ENCODE assay signal across 19 cellular contexts in genomic region chr2:42337356-42337820, GRCh38. TPM values are rescaled to one million over a fixed set of nuclear protein-coding genes. Genes with fewer than 3 reads are reported as not detected.
DNase-seq lines count a peak whose midpoint lies in the region; ATAC-seq and TF ChIP-seq lines count a peak whose summit lies in the region.
"Had no signal": no experiment of that assay in that cellular context is flagged by ENCODE, and none has a peak within 500 bp of the region (broad histone marks: within the 10 kb centered on the region; RNA-seq: fewer than 3 reads in every experiment).

No MANE protein-coding gene starts in this region.

- intact Hi-C loops in HCT116 (cut with micrococcal nuclease), result no loop called here

- H3K9me3 ChIP-seq in HCT116 (ENCODE audit: control insufficient read depth in 1 of 2, insufficient read depth in 1 of 2, low read depth in 1 of 2, low read length in 2 of 2), result no peaks in the 10 kb centered on the region
- H3K9me3 ChIP-seq in WERI-Rb-1 (ENCODE audit: severe bottlenecking), result peaks cover 3% of the 10 kb centered on the region
- H3K9me3 ChIP-seq: Caco-2, left ventricle myocardium inferior, vagina had no signal

- DNase-seq in SKM-1 treated with dmso at 0.1 percent for 144 hours (lab: John Stamatoyannopoulos, UW; ENCODE audit: unreplicated experiment) (peak; percentile 7), SKM-1 (lab: John Stamatoyannopoulos, UW; ENCODE audit: unreplicated experiment) (no peak), HCT116 (ENCODE audit: low read depth, low spot score) (no peak), WERI-Rb-1 (no peak), neural crest cell (ENCODE audit: low read depth, low spot score) (no peak), NCI-H1436 (lab: John Stamatoyannopoulos, UW) (no peak), amniotic stem cell (lab: John Stamatoyannopoulos, UW) (no peak), HCEC 1CT (no peak)
- DNase-seq: activated B cell treated with CpG ODN at 0.5 μM for 24 hours; activated naive CD4-positive, alpha-beta T cell treated with anti-CD3 and anti-CD28 coated beads, Interleukin-2, amount 50 U/mL, for 16 hours; Caco-2; left ventricle myocardium inferior; NCI-H2029 treated with DMSO at 0.1 percent for 48 hours; NCI-H526 treated with DMSO at 0.1 percent for 48 hours; posterior cingulate gyrus; stimulated activated naive CD4-positive, alpha-beta T cell treated with Interleukin-2 at 50 U/mL for 16 hours; T-helper 1 cell had no signal

- H2AFZ ChIP-seq in HCT116 (ENCODE audit: low read depth, low read length, poor library complexity, severe bottlenecking), result no peak overlapping the region

- no peak for TF ChIP-seq POLR2A in HCT116 (IDR thresholded peaks at IDR 0.05; ENCODE audit: borderline replicate concordance, extremely low read depth, insufficient read depth, insufficient read length)

- H3K27me3 ChIP-seq in HCT116 (ENCODE audit: insufficient read depth, low read length), result no peaks in the 10 kb centered on the region
- no peaks in the 10 kb centered on the region for H3K27me3 ChIP-seq in WERI-Rb-1 (ENCODE audit: insufficient read depth, low read depth, severe bottlenecking)
- H3K27me3 ChIP-seq: cardiac muscle cell, vagina had no signal

- no TSS peak for BruUV-seq in HCT116 (replicated peaks; lab: Mats Ljungman, UMichigan)

- peak overlapping the region; percentile 31 for H3K27ac Mint-ChIP-seq in neural crest cell (ENCODE audit: unreplicated experiment)
- H3K27ac Mint-ChIP-seq: activated B cell treated with CpG ODN at 0.5 μM for 24 hours had no signal

- peaks cover 0 to 5% of the 10 kb centered on the region in 2 experiments; a peak in 2 of 4 replicates for H3K4me1 ChIP-seq in HCT116 (ENCODE audit: control insufficient read depth in 1 of 2, insufficient read depth in 2 of 2, low read length in 2 of 2)
- H3K4me1 ChIP-seq: Caco-2 had no signal

- CTCF ChIA-PET in HCT116 (lab: Charles Lee), result no interaction called here

- no peak overlapping the region for H3K9ac ChIP-seq in HCT116 (ENCODE audit: low read length)

- no peak for TF ChIP-seq RAD21 in HCT116 (IDR thresholded peaks at IDR 0.05; ENCODE audit: low read depth)

- H3K27ac ChIP-seq in HCT116 (ENCODE audit: low read depth, low read length), result no peak overlapping the region
- H3K27ac ChIP-seq in WERI-Rb-1, result no peak overlapping the region
- H3K27ac ChIP-seq: cardiac muscle cell, left ventricle myocardium inferior, vagina had no signal

- peak in 2 of 3 experiments; percentile 11 to 33; a peak in 2 of 6 replicates for TF ChIP-seq CTCF in HCT116 (IDR thresholded peaks at IDR 0.05 in 2 of 3, conservative IDR thresholded peaks at IDR 0.05 in 1 of 3; ENCODE audit: borderline replicate concordance in 1 of 3, insufficient read depth in 1 of 3, low read depth in 2 of 3, low read length in 2 of 3)
- peak; percentile 25; the same call in 1 of the 2 replicates for TF ChIP-seq CTCF in WERI-Rb-1 (IDR thresholded peaks at IDR 0.05; ENCODE audit: low read depth, low read length)
- TF ChIP-seq CTCF in neural crest cell (conservative IDR thresholded peaks at IDR 0.05), result peak; percentile 33

- peaks cover 5% of the 10 kb centered on the region for H3K9me3 Mint-ChIP-seq in neural crest cell
- H3K9me3 Mint-ChIP-seq: activated B cell treated with CpG ODN at 0.5 μM for 24 hours had no signal

- RAD21 ChIA-PET in HCT116 (lab: Charles Lee; ENCODE audit: low non-redundant PET in 1 of 2, low total read pairs in 2 of 2, uncharacterized antibody in 2 of 2, unreplicated experiment in 2 of 2), result no interaction called here

- no peaks in the 10 kb centered on the region for H3K9me2 ChIP-seq in HCT116 (ENCODE audit: insufficient read depth)

- POLR2A ChIA-PET in HCT116 (lab: Charles Lee), result no interaction called here

- 0 out of 2 replicates have a peak, but pooled peaks have one; percentile 48 for ATAC-seq in HCT116

- peaks cover 7% of the 10 kb centered on the region; the same call in 1 of the 2 replicates for H3K79me2 ChIP-seq in HCT116 (ENCODE audit: insufficient read depth, low read length)

- H3K4me1 Mint-ChIP-seq in neural crest cell, result peaks cover 14% of the 10 kb centered on the region

- no peaks in the 10 kb centered on the region for H4K20me1 ChIP-seq in HCT116 (ENCODE audit: insufficient read depth)

- peaks cover 5 to 21% of the 10 kb centered on the region in 2 experiments for H3K36me3 ChIP-seq in HCT116 (ENCODE audit: control insufficient read depth in 1 of 2, insufficient read depth in 2 of 2, low read length in 2 of 2)
- peaks cover 44% of the 10 kb centered on the region for H3K36me3 ChIP-seq in WERI-Rb-1

- H3K27me3 Mint-ChIP-seq in neural crest cell (ENCODE audit: low read depth), result no peaks in the 10 kb centered on the region
- H3K27me3 Mint-ChIP-seq: activated B cell treated with CpG ODN at 0.5 μM for 24 hours had no signal

- H3K36me3 Mint-ChIP-seq in neural crest cell (ENCODE audit: low read depth), result peaks cover 38% of the 10 kb centered on the region

- H3K4me3 ChIP-seq in HCT116 (replicated peaks in 1 of 2; ENCODE audit: low read depth in 1 of 2, low read length in 2 of 2) (no peak overlapping the region), WERI-Rb-1 (ENCODE audit: low read depth, low read length) (no peak overlapping the region)
- H3K4me3 ChIP-seq: cardiac muscle cell, left ventricle myocardium inferior, vagina had no signal

- no peak overlapping the region for H3K4me2 ChIP-seq in HCT116 (ENCODE audit: low read length)

- H3K4me3 Mint-ChIP-seq in neural crest cell, result no peak overlapping the region
- H3K4me3 Mint-ChIP-seq: activated B cell treated with CpG ODN at 0.5 μM for 24 hours had no signal

TF ChIP-seq in HCT116, 20 proteins besides CTCF, POLR2A, EP300 and RAD21:
- TF ChIP-seq SIN3A (IDR thresholded peaks at IDR 0.05; ENCODE audit: low read depth), result no peak
- peak; percentile 31; the same call in 1 of the 2 replicates for TF ChIP-seq POLR2AphosphoS5 (IDR thresholded peaks at IDR 0.05; ENCODE audit: low read depth, low read length)

RNA-seq across cellular contexts. Expression of gene COX7A2L, which starts 23.6 kb away (rescaled TPM):
- total RNA-seq in HCT116 (2021; ENCODE audit: unreplicated experiment) (104 TPM), neural crest cell (94.4 and 98.9 TPM in 2 replicates)
- polyA plus RNA-seq in HCT116 (2012), result 85.3 and 93.7 TPM in 2 replicates
